Comparison of ENCODE assay signal across 10 cellular contexts in the genomic region with DNA sequence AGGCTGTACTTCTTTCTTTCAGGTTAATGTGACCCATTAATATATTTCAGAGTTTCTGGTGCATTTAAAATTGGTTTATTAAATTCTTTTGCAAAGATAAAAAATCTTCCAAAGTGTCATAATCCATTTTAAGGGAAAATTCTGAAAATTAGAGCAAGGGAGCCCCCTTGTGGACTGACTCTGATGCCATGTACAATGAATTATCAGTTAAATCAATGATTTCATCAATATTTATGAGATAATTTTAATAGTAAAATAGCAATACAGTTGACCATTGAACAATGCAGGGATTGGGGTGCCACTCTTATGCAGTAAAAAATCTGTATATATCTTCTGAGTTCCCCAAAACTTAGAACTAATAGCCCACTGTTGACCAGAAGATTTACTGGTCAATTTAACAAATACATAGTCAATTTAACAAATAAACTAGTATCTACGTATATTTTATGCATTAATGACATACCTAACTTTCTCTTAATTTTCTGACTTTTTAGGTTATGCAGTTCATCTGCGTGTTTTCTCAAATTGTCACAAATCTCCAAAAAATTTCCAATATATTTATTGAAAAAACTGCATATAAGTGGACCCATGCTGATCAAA.
DNase-seq lines count a peak whose midpoint lies in the region; ATAC-seq, FAIRE-seq and TF ChIP-seq lines count a peak whose summit lies in the region.
"Had no signal": no experiment of that assay in that cellular context is flagged by ENCODE, and none has a peak within 500 bp of the region (broad histone marks: within the 10 kb centered on the region; RNA-seq: fewer than 3 reads in every experiment).

No MANE protein-coding gene starts in this region.

- 39 to 51% methylated on average over 2 of the region's 2 CpGs for WGBS in aorta, 2 donors

- FAIRE-seq in endothelial cell of umbilical vein (lab: Jason Lieb, UNC) = no peak

- H3K27me3 ChIP-seq in endothelial cell of umbilical vein (ENCODE audit: control insufficient read depth in 2 of 2, insufficient read depth in 2 of 2, low read length in 2 of 2) (no peaks in the 10 kb centered on the region), aorta (ENCODE audit: control insufficient read depth in 1 of 2, insufficient read depth in 2 of 2, low read length in 1 of 2) (no peaks in the 10 kb centered on the region)

- no peaks in the 10 kb centered on the region for H3K79me2 ChIP-seq in endothelial cell of umbilical vein (ENCODE audit: control insufficient read depth, insufficient read depth, low read length)

- H3K9me1 ChIP-seq in endothelial cell of umbilical vein (replicated peaks; ENCODE audit: control insufficient read depth, extremely low read depth, insufficient read depth, low read length) = no peaks in the 10 kb centered on the region

- no peak for TF ChIP-seq POLR2A in NB4 (IDR thresholded peaks at IDR 0.05; ENCODE audit: extremely low read depth, insufficient read length)
- no peak for TF ChIP-seq POLR2A in endothelial cell of umbilical vein (IDR thresholded peaks at IDR 0.05; ENCODE audit: low read depth, low read length)

- H3K4me1 ChIP-seq in endothelial cell of umbilical vein (ENCODE audit: control insufficient read depth, extremely low read depth, insufficient read depth, low read length) = no peaks in the 10 kb centered on the region
- no peaks in the 10 kb centered on the region for H3K4me1 ChIP-seq in aorta (ENCODE audit: control insufficient read depth in 1 of 2, insufficient read depth in 2 of 2, low read length in 2 of 2)

- CTCF ChIA-PET in endothelial cell of umbilical vein (lab: Charles Lee) = no interaction called here

- H4K20me1 ChIP-seq in endothelial cell of umbilical vein (replicated peaks; ENCODE audit: control insufficient read depth, extremely low read depth, insufficient read depth, low read length) = no peaks in the 10 kb centered on the region

- H3K36me3 ChIP-seq in endothelial cell of umbilical vein (ENCODE audit: control insufficient read depth in 2 of 2, extremely low read depth in 1 of 2, insufficient read depth in 2 of 2, low read length in 2 of 2) (no peaks in the 10 kb centered on the region), aorta (ENCODE audit: control insufficient read depth in 1 of 2, insufficient read depth in 2 of 2, low read length in 1 of 2) (no peaks in the 10 kb centered on the region)

- no peak overlapping the region for H3K27ac ChIP-seq in endothelial cell of umbilical vein (ENCODE audit: insufficient read depth, low read depth, low read length)
- H3K27ac ChIP-seq in aorta (ENCODE audit: low read depth in 1 of 2, low read length in 2 of 2) = no peak overlapping the region

- H3K4me2 ChIP-seq in endothelial cell of umbilical vein (ENCODE audit: insufficient read depth, low read length) = no peak overlapping the region

- no peak overlapping the region for H2AFZ ChIP-seq in endothelial cell of umbilical vein (ENCODE audit: low read depth, low read length)

- POLR2A ChIA-PET in endothelial cell of umbilical vein (lab: Charles Lee) = no interaction called here

- H3K9me3 ChIP-seq in endothelial cell of umbilical vein (replicated peaks; ENCODE audit: control insufficient read depth, insufficient read depth, low read length) = no peaks in the 10 kb centered on the region
- H3K9me3 ChIP-seq in aorta (ENCODE audit: control insufficient read depth, low read length) = no peaks in the 10 kb centered on the region
- H3K9me3 ChIP-seq: mucosa of descending colon had no signal

- TF ChIP-seq CTCF in NB4 (IDR thresholded peaks at IDR 0.05; ENCODE audit: low read depth, low read length) = peak; percentile 47
- peak; percentile 32 to 40 for TF ChIP-seq CTCF in endothelial cell of umbilical vein (IDR thresholded peaks at IDR 0.05; ENCODE audit: extremely low read depth in 1 of 2, insufficient read depth in 1 of 2, low read depth in 1 of 2, low read length in 2 of 2)

- no TSS peak for BruUV-seq in endothelial cell of umbilical vein (replicated peaks; lab: Mats Ljungman, UMichigan)

- H3K4me3 ChIP-seq in NB4 (ENCODE audit: low read depth, low read length) (no peak overlapping the region), endothelial cell of umbilical vein (replicated peaks in 1 of 3; ENCODE audit: insufficient read depth in 1 of 3, low read depth in 1 of 3, low read length in 3 of 3) (no peak overlapping the region), aorta (ENCODE audit: low read length in 2 of 2) (no peak overlapping the region)
- H3K4me3 ChIP-seq: mucosa of descending colon had no signal

- no peak overlapping the region for H3K9ac ChIP-seq in endothelial cell of umbilical vein (replicated peaks; ENCODE audit: extremely low read depth, insufficient read depth, low read length)

- intact Hi-C loops in endothelial cell of umbilical vein (cut with micrococcal nuclease) (loop anchor here (5.0 to 10.0 kb wide), 4 partner anchors 149 to 1506 kb away; no protein-coding TSS in a partner anchor), aorta (cut with DNase I) (no loop called here)

- DNase-seq in NCI-H146 (lab: John Stamatoyannopoulos, UW) = peak; percentile 7
- DNase-seq in NCI-H146 treated with DMSO at 0.1 percent for 48 hours (lab: John Stamatoyannopoulos, UW; ENCODE audit: unreplicated experiment) = no peak
- DNase-seq in NB4 (ENCODE audit: low read depth) = peak; percentile 37
- DNase-seq in endothelial cell of umbilical vein (ENCODE audit: low read depth, low spot score) = peak; percentile 23
- DNase-seq in retina = peak; percentile 44
- DNase-seq in aorta = no peak
- DNase-seq: CD4-positive, CD25-positive, alpha-beta regulatory T cell had no signal

- dilution Hi-C loops in endothelial cell of umbilical vein (cut with MboI; ENCODE audit: extremely low pct_ligation_motif_present, low sequenced_read_pairs) = no loop called here

- ATAC-seq in GM19397 (IDR thresholded peaks at IDR 0.05; ENCODE audit: unreplicated experiment) (no peak), aorta (ENCODE audit: low FRiP score) (no peak), HG02678 (IDR thresholded peaks at IDR 0.05; ENCODE audit: unreplicated experiment) (no peak)
- ATAC-seq: mucosa of descending colon had no signal

TF ChIP-seq in endothelial cell of umbilical vein, 7 proteins besides CTCF, POLR2A, EP300 and RAD21:
- TF ChIP-seq POLR2AphosphoS5 (IDR thresholded peaks at IDR 0.05; ENCODE audit: insufficient read depth, low read depth, low read length) = no peak
- TF ChIP-seq MYC (IDR thresholded peaks at IDR 0.05; ENCODE audit: low read depth, low read length) = no peak
- no peak for TF ChIP-seq JUN (IDR thresholded peaks at IDR 0.05; ENCODE audit: borderline replicate concordance, insufficient read depth, insufficient read length, low read depth)
- TF ChIP-seq FOS (IDR thresholded peaks at IDR 0.05; ENCODE audit: borderline replicate concordance, insufficient read depth, low read length) = no peak
- TF ChIP-seq, protein P1, sequence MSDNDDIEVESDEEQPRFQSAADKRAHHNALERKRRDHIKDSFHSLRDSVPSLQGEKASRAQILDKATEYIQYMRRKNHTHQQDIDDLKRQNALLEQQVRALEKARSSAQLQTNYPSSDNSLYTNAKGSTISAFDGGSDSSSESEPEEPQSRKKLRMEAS (IDR thresholded peaks at IDR 0.05; ENCODE audit: insufficient read depth, insufficient read length) = no peak
- no peak for TF ChIP-seq GATA2 (IDR thresholded peaks at IDR 0.05; ENCODE audit: insufficient read depth, insufficient read length, low read depth, low read length)
- no peak for TF ChIP-seq EZH2 (IDR thresholded peaks at IDR 0.05; ENCODE audit: borderline replicate concordance, low read depth, low read length, severe bottlenecking)

Comparison
In these comparisons a context has a peak if more than half of its experiments do, and no peak if none do; other contexts are left out.
1. DNase-seq: peak in NCI-H146 (single experiment), NB4 (single experiment), endothelial cell of umbilical vein (single experiment) and retina (single experiment); none in NCI-H146 treated with DMSO at 0.1 percent for 48 hours (single experiment) and aorta (0 of 2).